In the genomic region with DNA sequence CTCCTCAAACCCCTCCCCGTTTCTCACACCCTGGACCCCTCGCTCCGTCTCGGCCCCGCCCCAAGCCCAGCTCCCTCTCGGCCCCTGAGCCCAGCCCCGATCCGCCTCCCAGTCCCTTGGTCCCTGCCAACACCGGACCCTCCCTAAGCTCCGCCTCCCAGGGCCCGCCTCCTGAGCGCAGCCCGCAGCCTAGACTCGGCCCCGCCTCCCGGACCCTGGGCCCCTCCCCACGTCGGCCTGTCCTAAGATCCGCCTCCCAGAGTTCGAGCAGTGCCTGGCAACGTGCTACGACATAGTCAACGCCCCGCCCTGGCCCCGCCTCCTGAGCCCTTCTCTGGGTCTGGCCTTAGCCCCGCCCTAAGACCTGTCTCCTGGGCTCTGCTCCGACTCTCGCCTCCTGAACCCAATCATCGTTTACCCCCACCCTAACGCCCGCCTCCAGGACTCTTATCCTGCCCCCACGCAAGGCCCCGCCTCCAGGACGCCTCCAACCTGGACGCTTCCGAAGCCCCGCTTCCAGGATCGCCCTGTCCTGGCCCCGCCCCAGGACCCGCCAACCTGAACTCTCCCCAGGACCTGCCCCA, we compare ENCODE assay signal across 8 cellular contexts. TPM values are rescaled to one million over a fixed set of nuclear protein-coding genes. Genes with fewer than 3 reads are reported as not detected.
DNase-seq lines count a peak whose midpoint lies in the region; ATAC-seq and TF ChIP-seq lines count a peak whose summit lies in the region.
"Not testable (repeated sequence)": the region's sequence is repeated elsewhere in the genome, so short reads cannot be mapped to it uniquely, and the experiment has no call there.

No MANE protein-coding gene starts in this region.

- POLR2A ChIA-PET in naive thymus-derived CD8-positive, alpha-beta T cell (lab: Charles Lee) = interaction anchor here (1.0 kb wide), 1 partner anchor 75 kb away, joined by 3 read pairs; no protein-coding TSS in a partner anchor

- not testable (repeated sequence) for H3K27me3 Mint-ChIP-seq in activated T-helper 17 cell treated with anti-CD3 and anti-CD28 coated beads, Interleukin-2, amount 50 U/mL, for 72 hours; naive thymus-derived CD8-positive, alpha-beta T cell; stimulated activated memory B cell treated with anti-CD40 and anti-IgM and Interleukin-4, amounts not matched to agents 10 μg/mL and 1 μg/mL and 100 μg/mL, for 72 hours

- peak overlapping the region; percentile 77 for H3K4me2 ChIP-seq in DND-41 (ENCODE audit: insufficient read depth, low read length)
- H3K4me2 ChIP-seq in fibroblast of lung (ENCODE audit: extremely low read depth, insufficient read depth, low read length) = not testable (repeated sequence)

- H3K4me3 ChIP-seq in DND-41 (ENCODE audit: low read depth in 1 of 2, low read length in 2 of 2) = peak overlapping the region; percentile 20 to 61; a peak in 3 of 4 replicates
- peak overlapping the region; percentile 59 for H3K4me3 ChIP-seq in LNCaP clone FGC (ENCODE audit: low read depth, low read length)
- peak overlapping the region in 3 of 4 experiments; percentile 55 to 63 (median 62) for H3K4me3 ChIP-seq in fibroblast of lung (replicated peaks in 1 of 4; ENCODE audit: control extremely low read depth in 1 of 4, insufficient read depth in 1 of 4, low read depth in 3 of 4, low read length in 4 of 4)

- peak overlapping the region; percentile 51 for H3K9ac ChIP-seq in DND-41 (ENCODE audit: low read depth, low read length)
- H3K9ac ChIP-seq in fibroblast of lung (ENCODE audit: insufficient read depth, low read length) = peak overlapping the region; percentile 76

- ATAC-seq in DND-41 (ENCODE audit: insufficient read depth, low read depth) = peak; percentile 78
- ATAC-seq in activated T-helper 17 cell treated with anti-CD3 and anti-CD28 coated beads, Interleukin-2, amount 50 U/mL, for 72 hours (replicated peaks) = peak; percentile 77
- peak; percentile 71 for ATAC-seq in naive thymus-derived CD8-positive, alpha-beta T cell
- peak; percentile 89 for ATAC-seq in stimulated activated memory B cell treated with anti-CD40 and anti-IgM and Interleukin-4, amounts not matched to agents 10 μg/mL and 1 μg/mL and 100 μg/mL, for 72 hours

- not testable (repeated sequence) for H3K36me3 ChIP-seq in DND-41 (ENCODE audit: insufficient read depth, low read length); fibroblast of lung (ENCODE audit: control insufficient read depth, insufficient read depth, low read length)

- not testable (repeated sequence) for H3K27ac ChIP-seq in DND-41 (ENCODE audit: low read length)
- H3K27ac ChIP-seq in fibroblast of lung (ENCODE audit: insufficient read depth, low read length) = peak overlapping the region; percentile 90

- H4K20me1 ChIP-seq in DND-41 (ENCODE audit: insufficient read depth, low read length); fibroblast of lung (ENCODE audit: control insufficient read depth, extremely low read depth, insufficient read depth, low read length): not testable (repeated sequence)

- H3K79me2 ChIP-seq in DND-41 (ENCODE audit: insufficient read depth, low read length); fibroblast of lung (ENCODE audit: control insufficient read depth, insufficient read depth, low read length): not testable (repeated sequence)

- not testable (repeated sequence) for H3K9me3 ChIP-seq in DND-41 (ENCODE audit: insufficient read depth, low read length, severe bottlenecking); fibroblast of lung (ENCODE audit: control insufficient read depth, insufficient read depth, low read depth, low read length)

- DNase-seq in DND-41 (peak; percentile 100), H4 (ENCODE audit: low spot score) (peak; percentile 97), LNCaP clone FGC (ENCODE audit: low read depth) (peak; percentile 91), RPMI8226 (peak; percentile 98), fibroblast of lung (ENCODE audit: low read depth in 2 of 2) (peak; percentile 98 to 99)
- peak; percentile 97 to 100 (median 99) for DNase-seq in naive thymus-derived CD8-positive, alpha-beta T cell

- H3K4me3 Mint-ChIP-seq in activated T-helper 17 cell treated with anti-CD3 and anti-CD28 coated beads, Interleukin-2, amount 50 U/mL, for 72 hours = peak overlapping the region; percentile 87
- H3K4me3 Mint-ChIP-seq in naive thymus-derived CD8-positive, alpha-beta T cell = peak overlapping the region; percentile 87 to 94 (median 89)
- H3K4me3 Mint-ChIP-seq in stimulated activated memory B cell treated with anti-CD40 and anti-IgM and Interleukin-4, amounts not matched to agents 10 μg/mL and 1 μg/mL and 100 μg/mL, for 72 hours = peak overlapping the region; percentile 83

- H3K27me3 ChIP-seq in DND-41 (ENCODE audit: insufficient read depth, low read length, poor library complexity); fibroblast of lung (ENCODE audit: control insufficient read depth, insufficient read depth, low read length): not testable (repeated sequence)

- peak overlapping the region; percentile 65 for H3K27ac Mint-ChIP-seq in activated T-helper 17 cell treated with anti-CD3 and anti-CD28 coated beads, Interleukin-2, amount 50 U/mL, for 72 hours
- H3K27ac Mint-ChIP-seq in naive thymus-derived CD8-positive, alpha-beta T cell = peak overlapping the region; percentile 82 to 99 (median 96)
- H3K27ac Mint-ChIP-seq in stimulated activated memory B cell treated with anti-CD40 and anti-IgM and Interleukin-4, amounts not matched to agents 10 μg/mL and 1 μg/mL and 100 μg/mL, for 72 hours = peak overlapping the region; percentile 59

- H3K4me1 Mint-ChIP-seq in activated T-helper 17 cell treated with anti-CD3 and anti-CD28 coated beads, Interleukin-2, amount 50 U/mL, for 72 hours = not testable (repeated sequence)
- peaks cover 5 to 17% (median 14%) of the 10 kb centered on the region in 4 donors for H3K4me1 Mint-ChIP-seq in naive thymus-derived CD8-positive, alpha-beta T cell
- peaks cover 21% of the 10 kb centered on the region for H3K4me1 Mint-ChIP-seq in stimulated activated memory B cell treated with anti-CD40 and anti-IgM and Interleukin-4, amounts not matched to agents 10 μg/mL and 1 μg/mL and 100 μg/mL, for 72 hours

- peak overlapping the region; percentile 69 for H2AFZ ChIP-seq in DND-41 (ENCODE audit: low read depth, low read length)
- H2AFZ ChIP-seq in fibroblast of lung (ENCODE audit: low read length) = not testable (repeated sequence)

- TF ChIP-seq CTCF in DND-41 (IDR thresholded peaks at IDR 0.05; ENCODE audit: borderline replicate concordance, extremely low read depth, low read length, poor library complexity, severe bottlenecking); LNCaP clone FGC (IDR thresholded peaks at IDR 0.05; ENCODE audit: control insufficient read depth, extremely low read depth, insufficient read depth); fibroblast of lung (conservative IDR thresholded peaks at IDR 0.05 in 1 of 2, IDR thresholded peaks at IDR 0.05 in 1 of 2; ENCODE audit: low read depth in 1 of 2, low read length in 2 of 2): not testable (repeated sequence)

- peaks cover 17% of the 10 kb centered on the region for H3K4me1 ChIP-seq in DND-41 (ENCODE audit: insufficient read depth, low read length)
- H3K4me1 ChIP-seq in fibroblast of lung (ENCODE audit: control insufficient read depth, extremely low read depth, insufficient read depth, low read length) = not testable (repeated sequence)

- not testable (repeated sequence) for H3K36me3 Mint-ChIP-seq in activated T-helper 17 cell treated with anti-CD3 and anti-CD28 coated beads, Interleukin-2, amount 50 U/mL, for 72 hours (ENCODE audit: low read depth); naive thymus-derived CD8-positive, alpha-beta T cell; stimulated activated memory B cell treated with anti-CD40 and anti-IgM and Interleukin-4, amounts not matched to agents 10 μg/mL and 1 μg/mL and 100 μg/mL, for 72 hours

- H3K9me3 Mint-ChIP-seq in activated T-helper 17 cell treated with anti-CD3 and anti-CD28 coated beads, Interleukin-2, amount 50 U/mL, for 72 hours; naive thymus-derived CD8-positive, alpha-beta T cell; stimulated activated memory B cell treated with anti-CD40 and anti-IgM and Interleukin-4, amounts not matched to agents 10 μg/mL and 1 μg/mL and 100 μg/mL, for 72 hours: not testable (repeated sequence)

RNA-seq across cellular contexts. Expression of gene ROPN1B, which starts 53.1 kb away (rescaled TPM):
- total RNA-seq in H4 (2014; rRNA removed; shearing (Covaris generic)) = 0.83 TPM in 1 of 2 replicates, not detected in the other
- total RNA-seq in activated T-helper 17 cell treated with anti-CD3 and anti-CD28 coated beads, Interleukin-2, amount 50 U/mL, for 72 hours = not detected
- not detected in 2 replicates for total RNA-seq in fibroblast of lung
- not detected in 2 replicates for polyA plus RNA-seq in fibroblast of lung
- not detected in 2 replicates for polyA plus RNA-seq in fibroblast of lung (2012)
- polyA minus RNA-seq in fibroblast of lung (ENCODE audit: low replicate concordance) = not detected in 2 replicates
- total RNA-seq in naive thymus-derived CD8-positive, alpha-beta T cell = not detected
- polyA plus RNA-seq in naive thymus-derived CD8-positive, alpha-beta T cell = not detected
